ENCODE assay signal across 7 cellular contexts in genomic region chr7:130441408-130441854, GRCh38. TPM values are rescaled to one million over a fixed set of nuclear protein-coding genes. Genes with fewer than 3 reads are reported as not detected.
A peak's percentile ranks its signal among the peaks of the same experiment; 100 is the strongest.
DNase-seq lines count a peak whose midpoint lies in the region; ATAC-seq and TF ChIP-seq lines count a peak whose summit lies in the region.

No MANE protein-coding gene starts in this region.

- H3K27ac Mint-ChIP-seq in activated naive CD8-positive, alpha-beta T cell treated with anti-CD3 and anti-CD28 coated beads, Interleukin-2, amount 50 U/mL, for 24 hours, result peak overlapping the region; percentile 97

- peak overlapping the region; percentile 91; the same call in 1 of the 2 replicates for H3K9ac ChIP-seq in iPS-20b (ENCODE audit: low read depth, low read length)

- H3K27ac ChIP-seq in iPS-20b (ENCODE audit: low read length) (peak overlapping the region; percentile 87), spleen (peak overlapping the region; percentile 53 to 92 (median 86))

- 42 to 66% (median 53%) methylated on average over 9 of the region's 9 CpGs for WGBS in spleen, 5 donors

- H3K9me3 ChIP-seq in iPS-20b (ENCODE audit: insufficient read depth, low read depth, low read length) (no peaks in the 10 kb centered on the region), spleen (no peaks in the 10 kb centered on the region)

- H3K4me1 ChIP-seq in iPS-20b (ENCODE audit: insufficient read depth, low read length) (peaks cover 9% of the 10 kb centered on the region; the same call in 1 of the 2 replicates), spleen (peaks cover 7 to 21% (median 16%) of the 10 kb centered on the region in 6 donors)

- TF ChIP-seq POLR2A in spleen (IDR thresholded peaks at IDR 0.05), result no peak

- H3K4me1 Mint-ChIP-seq in activated naive CD8-positive, alpha-beta T cell treated with anti-CD3 and anti-CD28 coated beads, Interleukin-2, amount 50 U/mL, for 24 hours, result peaks cover 45% of the 10 kb centered on the region

- peak; percentile 3 for ATAC-seq in GM19035 (IDR thresholded peaks at IDR 0.05; ENCODE audit: unreplicated experiment)
- no peak for ATAC-seq in activated naive CD8-positive, alpha-beta T cell treated with anti-CD3 and anti-CD28 coated beads, Interleukin-2, amount 50 U/mL, for 24 hours
- ATAC-seq in GM19463 (IDR thresholded peaks at IDR 0.05; ENCODE audit: unreplicated experiment), result no peak

- H3K27me3 ChIP-seq in iPS-20b (ENCODE audit: insufficient read depth, low read length) (no peaks in the 10 kb centered on the region), spleen (replicated peaks in 1 of 7) (no peaks in the 10 kb centered on the region)

- H3K4me3 Mint-ChIP-seq in activated naive CD8-positive, alpha-beta T cell treated with anti-CD3 and anti-CD28 coated beads, Interleukin-2, amount 50 U/mL, for 24 hours, result peak overlapping the region; percentile 95

- H3K4me3 ChIP-seq in iPS-20b (ENCODE audit: low read length) (peak overlapping the region; percentile 83), spleen (peak overlapping the region; percentile 58 to 95 (median 83))

- no peak for TF ChIP-seq CTCF in spleen (IDR thresholded peaks at IDR 0.05 in 8 of 11, conservative IDR thresholded peaks at IDR 0.05 in 3 of 11)

- H3K36me3 Mint-ChIP-seq in activated naive CD8-positive, alpha-beta T cell treated with anti-CD3 and anti-CD28 coated beads, Interleukin-2, amount 50 U/mL, for 24 hours (ENCODE audit: low read depth), result peaks cover 4% of the 10 kb centered on the region

- peak; percentile 100 for DNase-seq in NCI-H2081 treated with DMSO at 0.1 percent for 48 hours (lab: John Stamatoyannopoulos, UW)
- no peak for DNase-seq in activated naive CD8-positive, alpha-beta T cell treated with anti-CD3 and anti-CD28 coated beads, Interleukin-2, amount 50 U/mL, for 24 hours
- DNase-seq in spleen, result no peak
- no peak for DNase-seq in MV-4-11 (lab: John Stamatoyannopoulos, UW)

- H3K36me3 ChIP-seq in iPS-20b (ENCODE audit: insufficient read depth, low read depth, low read length) (no peaks in the 10 kb centered on the region), spleen (no peaks in the 10 kb centered on the region)

- no peaks in the 10 kb centered on the region for H3K9me3 Mint-ChIP-seq in activated naive CD8-positive, alpha-beta T cell treated with anti-CD3 and anti-CD28 coated beads, Interleukin-2, amount 50 U/mL, for 24 hours

- no peaks in the 10 kb centered on the region for H3K27me3 Mint-ChIP-seq in activated naive CD8-positive, alpha-beta T cell treated with anti-CD3 and anti-CD28 coated beads, Interleukin-2, amount 50 U/mL, for 24 hours

- intact Hi-C loops in spleen (cut with DNase I; ENCODE audit: low total_unique reads), result no loop called here

RNA-seq across cellular contexts. Expression of gene CEP41, which starts 0.6 kb away (rescaled TPM):
- 10 to 100 TPM; 11.1 to 19.3 (median 15.6) TPM for total RNA-seq in spleen
- 1 to 10 TPM; 2.3 to 4.4 (median 4.1) TPM for polyA plus RNA-seq in spleen

RNA-seq across cellular contexts. Expression of gene MEST, which starts 50.5 kb away (rescaled TPM):
- total RNA-seq in spleen, result 100 to 1,000 TPM in 5 of 7 donors, 10 to 100 TPM in 2; 45.1 to 198 (median 151) TPM
- polyA plus RNA-seq in spleen, result 10 to 100 TPM; 11.2 to 24.6 (median 11.2) TPM
